ENCODE assay signal across 10 cellular contexts in genomic region chr22:41411021-41411851, GRCh38. TPM values are rescaled to one million over a fixed set of nuclear protein-coding genes. Genes with fewer than 3 reads are reported as not detected.
DNase-seq lines count a peak whose midpoint lies in the region; ATAC-seq and TF ChIP-seq lines count a peak whose summit lies in the region.
"Had no signal": no experiment of that assay in that cellular context is flagged by ENCODE, and none has a peak within 500 bp of the region (broad histone marks: within the 10 kb centered on the region; RNA-seq: fewer than 3 reads in every experiment).

No MANE protein-coding gene starts in this region.

- H3K27ac Mint-ChIP-seq in T-cell (peak overlapping the region; percentile 85 to 87), glutamatergic neuron (ENCODE audit: unreplicated experiment) (no peak overlapping the region)

- H3K4me3 Mint-ChIP-seq in T-cell (peak overlapping the region in 2 of 3 donors; percentile 22 to 44), glutamatergic neuron (ENCODE audit: unreplicated experiment) (peak overlapping the region; percentile 31)

- 49 to 57% (median 53%) methylated on average over 11 of the region's 11 CpGs for WGBS in ovary, 3 donors
- WGBS in hepatocyte (ENCODE audit: low lambda C conversion rate, missing lambda C conversion rate): 86% methylated on average over 11 of the region's 11 CpGs

- no peak for TF ChIP-seq CTCF in C4-2B (conservative IDR thresholded peaks at IDR 0.05)
- no peak for TF ChIP-seq CTCF in glutamatergic neuron (IDR thresholded peaks at IDR 0.05; ENCODE audit: partially characterized antibody, unreplicated experiment)
- no peak for TF ChIP-seq CTCF in ovary (IDR thresholded peaks at IDR 0.05)
- TF ChIP-seq CTCF in hepatocyte (IDR thresholded peaks at IDR 0.05; ENCODE audit: poor library complexity): no peak

- no peak for TF ChIP-seq EP300 in ovary (IDR thresholded peaks at IDR 0.05)

- peaks cover 18% of the 10 kb centered on the region for H3K4me1 ChIP-seq in ovary (ENCODE audit: insufficient read depth)
- peaks cover 18% of the 10 kb centered on the region for H3K4me1 ChIP-seq in hepatocyte (ENCODE audit: insufficient read depth)

- CTCF ChIA-PET in T-cell (lab: Charles Lee): no interaction called here

- no peak for ATAC-seq in T-cell (replicated peaks in 1 of 4)
- no peak for ATAC-seq in HG02884 (IDR thresholded peaks at IDR 0.05; ENCODE audit: unreplicated experiment)
- no peak for ATAC-seq in GM18861 (IDR thresholded peaks at IDR 0.05; ENCODE audit: unreplicated experiment)

- no peaks in the 10 kb centered on the region for H3K9me3 ChIP-seq in ovary
- H3K9me3 ChIP-seq in hepatocyte (ENCODE audit: low read depth): no peaks in the 10 kb centered on the region

- H3K36me3 ChIP-seq in ovary (no peaks in the 10 kb centered on the region), hepatocyte (replicated peaks; ENCODE audit: insufficient read depth, low read depth) (no peaks in the 10 kb centered on the region)

- peaks cover 26% of the 10 kb centered on the region for H3K79me2 ChIP-seq in hepatocyte

- H2AFZ ChIP-seq in hepatocyte: no peak overlapping the region

- H3K27ac ChIP-seq in C4-2B: peak overlapping the region; percentile 69
- H3K27ac ChIP-seq in ovary: peak overlapping the region; percentile 43 to 99
- H3K27ac ChIP-seq in hepatocyte: no peak overlapping the region

- H3K4me1 Mint-ChIP-seq in T-cell (peaks cover 36 to 44% (median 40%) of the 10 kb centered on the region in 3 donors), glutamatergic neuron (ENCODE audit: low read depth, unreplicated experiment) (peaks cover 10% of the 10 kb centered on the region)

- H3K9me3 Mint-ChIP-seq in T-cell: no peaks in the 10 kb centered on the region
- H3K9me3 Mint-ChIP-seq in glutamatergic neuron (ENCODE audit: unreplicated experiment): peaks cover 6% of the 10 kb centered on the region

- H4K20me1 ChIP-seq in hepatocyte (ENCODE audit: insufficient read depth, poor library complexity, severe bottlenecking): no peaks in the 10 kb centered on the region

- no peaks in the 10 kb centered on the region for H3K9me2 ChIP-seq in hepatocyte (replicated peaks; ENCODE audit: insufficient read depth)

- no peak overlapping the region for H3K4me2 ChIP-seq in hepatocyte

- intact Hi-C loops in ovary (cut with DNase I): no loop called here

- no peak overlapping the region for H3K4me3 ChIP-seq in ovary
- no peak overlapping the region for H3K4me3 ChIP-seq in hepatocyte

- POLR2A ChIA-PET in T-cell (lab: Charles Lee): interaction anchor here (0.5 to 0.6 kb wide), 2 partner anchors 29 to 775 kb away, joined by 3 to 4 read pairs; partner anchors contain the start of gene TEF (in 1 of the 2)

- H3K36me3 Mint-ChIP-seq in T-cell (no peaks in the 10 kb centered on the region), glutamatergic neuron (ENCODE audit: unreplicated experiment) (no peaks in the 10 kb centered on the region)

- no peak for TF ChIP-seq POLR2A in ovary (IDR thresholded peaks at IDR 0.05)

- H3K27me3 ChIP-seq in ovary (no peaks in the 10 kb centered on the region), hepatocyte (no peaks in the 10 kb centered on the region)

- H3K27me3 Mint-ChIP-seq in T-cell (no peaks in the 10 kb centered on the region), glutamatergic neuron (ENCODE audit: unreplicated experiment) (peaks cover 1% of the 10 kb centered on the region)

- DNase-seq in T-cell (no peak), glutamatergic neuron (no peak), ovary (peak in 4 of 5 donors; percentile 36 to 66 (median 58)), hepatocyte (ENCODE audit: low spot score) (no peak)
- no peak for DNase-seq in stimulated activated naive CD4-positive, alpha-beta T cell (lab: John Stamatoyannopoulos, UW)
- DNase-seq: activated CD4-positive, alpha-beta T cell treated with anti-CD3 and anti-CD28 coated beads, Interleukin-2, amount 50 U/mL, for 48 hours; stimulated activated CD4-positive, alpha-beta T cell treated with anti-CD3 and anti-CD28 coated beads, Interleukin-4, amount 100 ng/mL, for 24 hours had no signal

RNA-seq across cellular contexts. Expression of gene TEF, which starts 29.5 kb away (rescaled TPM):
- total RNA-seq in T-cell (10 to 100 TPM in 1 of 5 donors, 1 to 10 TPM in 4; 4.1 to 10.8 (median 4.6) TPM), glutamatergic neuron (ENCODE audit: unreplicated experiment) (13.9 TPM), ovary (10 to 100 TPM; 10.8 to 64.6 (median 49.6) TPM), hepatocyte (5.5 and 8.9 TPM in 2 replicates)
- polyA plus RNA-seq in ovary (10 to 100 TPM; 26.2 to 42.8 TPM), hepatocyte (5.4 and 6.6 TPM in 2 replicates)

RNA-seq across cellular contexts. Expression of gene TOB2, which starts 35.4 kb away (rescaled TPM):
- total RNA-seq in T-cell (10 to 100 TPM; 22.2 to 48.6 (median 37.9) TPM), glutamatergic neuron (ENCODE audit: unreplicated experiment) (43.3 TPM), ovary (100 to 1,000 TPM in 1 of 7 donors, 10 to 100 TPM in 6; 24.0 to 110 (median 83.9) TPM), hepatocyte (33.2 and 37.8 TPM in 2 replicates)
- polyA plus RNA-seq in ovary (10 to 100 TPM; 22.8 to 40.3 TPM), hepatocyte (30.8 and 38.5 TPM in 2 replicates)

RNA-seq across cellular contexts. Expression of gene PHF5A, which starts 57.3 kb away (rescaled TPM):
- 10 to 100 TPM; 29.0 to 45.9 (median 38.0) TPM for total RNA-seq in T-cell
- 36.1 TPM for total RNA-seq in glutamatergic neuron (ENCODE audit: unreplicated experiment)
- 10 to 100 TPM; 27.3 to 44.2 (median 32.0) TPM for total RNA-seq in ovary
- 10 to 100 TPM; 36.8 to 55.3 TPM for polyA plus RNA-seq in ovary
- total RNA-seq in hepatocyte: 55.2 and 59.9 TPM in 2 replicates
- polyA plus RNA-seq in hepatocyte: 16.8 and 21.9 TPM in 2 replicates

RNA-seq across cellular contexts. Expression of gene ACO2, which starts 57.7 kb away (rescaled TPM):
- total RNA-seq in T-cell (10 to 100 TPM; 72.0 to 82.2 (median 77.0) TPM), glutamatergic neuron (ENCODE audit: unreplicated experiment) (114 TPM), ovary (10 to 100 TPM; 20.6 to 58.3 (median 50.7) TPM), hepatocyte (111 and 129 TPM in 2 replicates)
- polyA plus RNA-seq in ovary (10 to 100 TPM; 32.3 to 99.1 TPM), hepatocyte (167 and 196 TPM in 2 replicates)

Comparison
In these comparisons a context has a peak if more than half of its experiments do, and no peak if none do; other contexts are left out.
1. DNase-seq: peak in ovary (4 of 5); none in T-cell (0 of 34), glutamatergic neuron (single experiment), hepatocyte (single experiment) and stimulated activated naive CD4-positive, alpha-beta T cell (0 of 6).